In the genomic region with DNA sequence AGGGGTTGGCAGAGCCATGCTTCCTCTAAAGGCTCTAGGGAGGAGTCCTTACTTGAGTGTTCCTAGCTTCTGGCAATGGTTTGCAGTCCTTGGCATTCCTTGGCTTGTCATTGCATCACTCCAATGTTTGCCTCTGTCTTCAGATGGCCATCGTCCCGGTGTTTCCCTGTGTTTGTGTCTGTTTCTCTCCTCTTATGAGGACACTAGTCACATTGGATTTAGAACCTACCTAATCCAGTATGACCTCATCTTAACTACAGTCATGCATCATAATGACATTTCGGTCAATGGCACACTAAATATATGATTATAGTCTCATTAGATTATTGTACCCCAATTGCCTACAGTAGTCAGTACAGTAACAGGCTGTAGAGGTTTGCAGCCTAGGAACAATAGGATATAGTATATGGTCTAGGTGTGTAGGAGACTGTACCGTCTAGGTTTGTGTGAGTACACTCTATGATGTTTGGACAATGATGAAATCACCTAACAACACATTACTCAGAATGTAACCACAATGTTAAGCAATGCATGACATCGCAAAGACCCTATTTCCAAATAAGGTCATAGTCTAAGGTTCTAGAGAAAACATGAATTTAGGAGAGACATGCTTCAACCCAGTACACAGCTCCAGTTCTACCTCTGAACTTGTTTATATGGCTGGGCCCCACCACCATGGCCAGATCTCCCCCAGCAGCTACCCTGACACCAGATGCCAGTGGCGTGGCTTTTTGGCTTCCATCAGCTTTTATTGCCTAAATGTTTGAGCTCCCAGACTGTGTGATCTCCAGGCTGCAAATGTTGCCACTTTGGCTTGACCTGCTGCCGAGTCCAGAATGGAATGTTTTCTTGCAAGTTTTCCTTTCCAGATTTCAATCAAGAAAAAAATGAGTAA, we compare ENCODE assay signal across 15 cellular contexts. TPM values are rescaled to one million over a fixed set of nuclear protein-coding genes. Genes with fewer than 3 reads are reported as not detected.
A peak's percentile ranks its signal among the peaks of the same experiment; 100 is the strongest.
DNase-seq lines count a peak whose midpoint lies in the region; ATAC-seq and TF ChIP-seq lines count a peak whose summit lies in the region.
"Had no signal": no experiment of that assay in that cellular context is flagged by ENCODE, and none has a peak within 500 bp of the region (broad histone marks: within the 10 kb centered on the region; RNA-seq: fewer than 3 reads in every experiment).

No MANE protein-coding gene starts in this region.

- H3K4me3 Mint-ChIP-seq in activated T-helper 1 cell treated with anti-CD3 and anti-CD28 coated beads, Interleukin-12 subunit alpha, Interleukin-12 subunit beta, Interleukin-2, Interleukin-4 antibody, amounts not matched to agents 30 ng/mL and 10 ng/mL and 1 ng/mL, durations not matched to agents 14 hours and 24 hours and 36 hours = no peak overlapping the region
- no peak overlapping the region for H3K4me3 Mint-ChIP-seq in osteocyte (ENCODE audit: unreplicated experiment)

- H3K27ac Mint-ChIP-seq in activated T-helper 1 cell treated with anti-CD3 and anti-CD28 coated beads, Interleukin-12 subunit alpha, Interleukin-12 subunit beta, Interleukin-2, Interleukin-4 antibody, amounts not matched to agents 30 ng/mL and 10 ng/mL and 1 ng/mL, durations not matched to agents 14 hours and 24 hours and 36 hours = no peak overlapping the region
- no peak overlapping the region for H3K27ac Mint-ChIP-seq in osteocyte (ENCODE audit: unreplicated experiment)

- H3K36me3 Mint-ChIP-seq in activated T-helper 1 cell treated with anti-CD3 and anti-CD28 coated beads, Interleukin-12 subunit alpha, Interleukin-12 subunit beta, Interleukin-2, Interleukin-4 antibody, amounts not matched to agents 30 ng/mL and 10 ng/mL and 1 ng/mL, durations not matched to agents 14 hours and 24 hours and 36 hours (ENCODE audit: low read depth) = no peaks in the 10 kb centered on the region
- no peaks in the 10 kb centered on the region for H3K36me3 Mint-ChIP-seq in osteocyte (ENCODE audit: unreplicated experiment)

- H3K27me3 Mint-ChIP-seq in activated T-helper 1 cell treated with anti-CD3 and anti-CD28 coated beads, Interleukin-12 subunit alpha, Interleukin-12 subunit beta, Interleukin-2, Interleukin-4 antibody, amounts not matched to agents 30 ng/mL and 10 ng/mL and 1 ng/mL, durations not matched to agents 14 hours and 24 hours and 36 hours (ENCODE audit: insufficient read depth) = no peaks in the 10 kb centered on the region
- peaks cover 7% of the 10 kb centered on the region for H3K27me3 Mint-ChIP-seq in osteocyte (ENCODE audit: unreplicated experiment)

- TF ChIP-seq CTCF in LNCaP clone FGC (IDR thresholded peaks at IDR 0.05; ENCODE audit: control insufficient read depth, extremely low read depth, insufficient read depth) (no peak), astrocyte of the spinal cord (IDR thresholded peaks at IDR 0.05; ENCODE audit: low read depth, low read length) (no peak), osteocyte (IDR thresholded peaks at IDR 0.05) (no peak)

- no peak overlapping the region for H3K4me3 ChIP-seq in LNCaP clone FGC (ENCODE audit: low read depth, low read length)
- no peak overlapping the region for H3K4me3 ChIP-seq in astrocyte of the spinal cord (ENCODE audit: low read depth, low read length)
- H3K4me3 ChIP-seq: BLaER1, heart left ventricle, pancreas had no signal

- H3K4me1 Mint-ChIP-seq in activated T-helper 1 cell treated with anti-CD3 and anti-CD28 coated beads, Interleukin-12 subunit alpha, Interleukin-12 subunit beta, Interleukin-2, Interleukin-4 antibody, amounts not matched to agents 30 ng/mL and 10 ng/mL and 1 ng/mL, durations not matched to agents 14 hours and 24 hours and 36 hours (ENCODE audit: low read depth) = no peaks in the 10 kb centered on the region
- H3K4me1 Mint-ChIP-seq in osteocyte (ENCODE audit: unreplicated experiment) = no peaks in the 10 kb centered on the region

- DNase-seq in AG20443 (ENCODE audit: low spot score) = peak; percentile 22
- peak; percentile 96 for DNase-seq in LNCaP clone FGC (ENCODE audit: low read depth)
- peak; percentile 7 for DNase-seq in astrocyte of the spinal cord (ENCODE audit: low read depth, low spot score)
- peak; percentile 77 for DNase-seq in kidney tubule cell (ENCODE audit: low spot score)
- DNase-seq in activated T-helper 1 cell treated with anti-CD3 and anti-CD28 coated beads, Interleukin-12 subunit alpha, Interleukin-12 subunit beta, Interleukin-2, Interleukin-4 antibody, amounts not matched to agents 30 ng/mL and 10 ng/mL and 1 ng/mL, durations not matched to agents 14 hours and 24 hours and 36 hours (ENCODE audit: low spot score) = no peak
- no peak for DNase-seq in hippocampal formation (lab: John Stamatoyannopoulos, UW)
- DNase-seq in osteocyte (ENCODE audit: extremely low spot score, unreplicated experiment) = no peak
- DNase-seq: activated CD4-positive, alpha-beta T cell treated with anti-CD3 and anti-CD28 coated beads, Interleukin-2, amount 50 U/mL, for 48 hours; H7; heart left ventricle; mesenchymal stem cell; pancreas; stimulated activated CD4-positive, alpha-beta T cell treated with anti-CD3 and anti-CD28 coated beads, Interleukin-4, amount 100 ng/mL, for 1 hour had no signal

- H3K9me3 Mint-ChIP-seq in activated T-helper 1 cell treated with anti-CD3 and anti-CD28 coated beads, Interleukin-12 subunit alpha, Interleukin-12 subunit beta, Interleukin-2, Interleukin-4 antibody, amounts not matched to agents 30 ng/mL and 10 ng/mL and 1 ng/mL, durations not matched to agents 14 hours and 24 hours and 36 hours = peaks cover 10% of the 10 kb centered on the region
- H3K9me3 Mint-ChIP-seq in osteocyte (ENCODE audit: unreplicated experiment) = peaks cover 6% of the 10 kb centered on the region

- intact Hi-C loops in activated T-helper 1 cell treated with anti-CD3 and anti-CD28 coated beads, Interleukin-12 subunit alpha, Interleukin-12 subunit beta, Interleukin-2, Interleukin-4 antibody, amounts not matched to agents 30 ng/mL and 10 ng/mL and 1 ng/mL, durations not matched to agents 14 hours and 24 hours and 36 hours (cut with micrococcal nuclease) = no loop called here

- no peak for ATAC-seq in GM19463 (IDR thresholded peaks at IDR 0.05; ENCODE audit: unreplicated experiment)
- ATAC-seq: heart left ventricle had no signal

- in situ Hi-C loops in astrocyte of the spinal cord (cut with HindIII; ENCODE audit: low sequenced_read_pairs) = no loop called here

RNA-seq across cellular contexts. Expression of a gene that starts 22.1 kb away (rescaled TPM):
- not detected in 2 replicates for total RNA-seq in activated T-helper 1 cell treated with anti-CD3 and anti-CD28 coated beads, Interleukin-12 subunit alpha, Interleukin-12 subunit beta, Interleukin-2, Interleukin-4 antibody, amounts not matched to agents 30 ng/mL and 10 ng/mL and 1 ng/mL, durations not matched to agents 14 hours and 24 hours and 36 hours
- not detected in 2 replicates for total RNA-seq in osteocyte
- total RNA-seq: H7, heart left ventricle, pancreas had no signal

Comparison
In these comparisons a context has a peak if more than half of its experiments do, and no peak if none do; other contexts are left out.
1. DNase-seq: peak in AG20443 (single experiment), LNCaP clone FGC (single experiment), astrocyte of the spinal cord (single experiment) and kidney tubule cell (single experiment); none in activated T-helper 1 cell treated with anti-CD3 and anti-CD28 coated beads, Interleukin-12 subunit alpha, Interleukin-12 subunit beta, Interleukin-2, Interleukin-4 antibody, amounts not matched to agents 30 ng/mL and 10 ng/mL and 1 ng/mL, durations not matched to agents 14 hours and 24 hours and 36 hours (single experiment), hippocampal formation (0 of 2) and osteocyte (single experiment).